In the genomic region with DNA sequence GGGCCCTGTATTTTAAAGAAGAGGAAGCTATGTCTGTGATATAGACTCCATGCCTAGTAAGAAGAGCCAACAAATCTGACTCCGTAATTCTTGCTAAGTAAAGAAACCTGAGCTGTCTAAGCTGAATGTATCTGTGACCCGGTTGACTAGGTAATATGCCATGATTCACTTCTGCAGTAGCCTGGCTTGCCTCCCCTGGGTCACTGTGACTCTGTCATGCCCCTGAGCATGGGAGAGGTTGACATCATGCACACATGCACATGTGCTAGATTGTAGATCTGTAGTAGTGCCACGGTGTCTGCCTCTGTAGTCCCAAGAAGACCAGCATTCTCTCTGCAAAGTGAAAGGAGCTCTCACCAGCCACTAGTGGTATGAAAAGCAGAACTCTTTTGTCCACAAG, we compare ENCODE assay signal across 16 cellular contexts. TPM values are rescaled to one million over a fixed set of nuclear protein-coding genes. Genes with fewer than 3 reads are reported as not detected.
DNase-seq lines count a peak whose midpoint lies in the region; ATAC-seq, FAIRE-seq and TF ChIP-seq lines count a peak whose summit lies in the region.
"Had no signal": no experiment of that assay in that cellular context is flagged by ENCODE, and none has a peak within 500 bp of the region (broad histone marks: within the 10 kb centered on the region; RNA-seq: fewer than 3 reads in every experiment).

No MANE protein-coding gene starts in this region.

- DNase-seq in HT1080 (ENCODE audit: low read depth) (peak; percentile 38), RCC 7860 (ENCODE audit: low spot score) (peak; percentile 66), gastrocnemius medialis (peak; percentile 83), GM19239 (ENCODE audit: insufficient read length, low spot score) (no peak), DMS79 treated with DMSO at 0.1 percent for 48 hours (lab: John Stamatoyannopoulos, UW) (no peak)
- DNase-seq in stimulated activated CD4-positive, alpha-beta T cell treated with anti-CD3 and anti-CD28 coated beads, Interleukin-1b, Interleukin-23, amount 100 ng/mL, for 48 hours, result no peak
- DNase-seq: activated CD4-positive, CD25-positive, alpha-beta regulatory T cell; activated naive CD4-positive, alpha-beta T cell treated with anti-CD3 and anti-CD28 coated beads for 36 hours; kidney; NCI-H1105; pancreas had no signal

- ATAC-seq in esophagus mucosa (peak; percentile 91), gastrocnemius medialis (peak; percentile 87 to 95)

- H3K27me3 ChIP-seq in gastrocnemius medialis, result no peaks in the 10 kb centered on the region
- H3K27me3 ChIP-seq: cardiac muscle cell, pancreas, tibial artery had no signal

- H3K4me1 ChIP-seq in gastrocnemius medialis, result peaks cover 50 to 57% of the 10 kb centered on the region in 2 donors
- H3K4me1 ChIP-seq: pancreas had no signal

- H3K9me3 ChIP-seq in gastrocnemius medialis, result no peaks in the 10 kb centered on the region
- H3K9me3 ChIP-seq: pancreas, tibial artery had no signal

- intact Hi-C loops in gastrocnemius medialis (cut with DNase I; ENCODE audit: low total_unique reads), result loop anchor here (5.0 to 10.0 kb wide), 2 partner anchors 34 to 1626 kb away; a partner anchor contains a TSS

- H3K27ac ChIP-seq in gastrocnemius medialis, result peak overlapping the region; percentile 77 to 99 (median 90)
- H3K27ac ChIP-seq: cardiac muscle cell, pancreas had no signal

- TF ChIP-seq CTCF in gastrocnemius medialis (IDR thresholded peaks at IDR 0.05 in 4 of 5, conservative IDR thresholded peaks at IDR 0.05 in 1 of 5), result no peak

- FAIRE-seq in RCC 7860 (lab: Jason Lieb, UNC) (no peak), GM19239 (lab: Jason Lieb, UNC) (no peak)
- FAIRE-seq: G401.6, HTR-8/SVneo, kidney, pancreas had no signal

- H3K36me3 ChIP-seq in gastrocnemius medialis, result peaks cover 0 to 17% of the 10 kb centered on the region in 2 donors
- H3K36me3 ChIP-seq: cardiac muscle cell had no signal

- no peak overlapping the region for H3K4me3 ChIP-seq in gastrocnemius medialis
- H3K4me3 ChIP-seq: cardiac muscle cell, pancreas, tibial artery had no signal

- TF ChIP-seq POLR2A in gastrocnemius medialis (IDR thresholded peaks at IDR 0.05), result peak; percentile 29 to 56

- in situ Hi-C loops in gastrocnemius medialis (cut with MboI; ENCODE audit: low sequenced_read_pairs in 4 of 4), result loop anchor here in 2 of 4 donors (10.0 to 25.0 kb wide), 2 partner anchors 104 to 484 kb away; a partner anchor contains a TSS

RNA-seq across cellular contexts. Expression of a gene that starts 9.1 kb away (rescaled TPM):
- total RNA-seq in HT1080 (2014; rRNA removed; shearing (Covaris generic)), result 0.70 and 2.1 TPM in 2 replicates
- polyA plus RNA-seq in HT1080 (2015; cell fraction: cytosol; rRNA removed), result 1.3 and 2.6 TPM in 2 replicates
- 5.5 and 6.9 TPM in 2 replicates for polyA plus RNA-seq in HT1080 (2015; cell fraction: nucleus; rRNA removed)
- total RNA-seq in esophagus mucosa (2.7 TPM), gastrocnemius medialis (100 to 1,000 TPM in 1 of 4 donors, 10 to 100 TPM in 3; 56.2 to 116 (median 79.2) TPM)

Comparison
In these comparisons a context has a peak if more than half of its experiments do, and no peak if none do; other contexts are left out.
1. DNase-seq: peak in HT1080 (single experiment), RCC 7860 (single experiment) and gastrocnemius medialis (2 of 2); none in GM19239 (single experiment), DMS79 treated with DMSO at 0.1 percent for 48 hours (single experiment) and stimulated activated CD4-positive, alpha-beta T cell treated with anti-CD3 and anti-CD28 coated beads, Interleukin-1b, Interleukin-23, amount 100 ng/mL, for 48 hours (single experiment).
2. RNA of a gene that starts 9.1 kb away (total RNA-seq): 56.2 to 116 TPM in gastrocnemius medialis; 2.7 TPM in esophagus mucosa (single experiment) and 0.70 to 2.1 TPM in HT1080; every median in the first group is over 10 times any median in the second.